1 cellular context compared by ENCODE assay signal in genomic region chr15:64024172-64025050, GRCh38.
TF ChIP-seq lines count a peak whose summit lies in the region.

No MANE protein-coding gene starts in this region.

TF ChIP-seq in WTC11, 78 proteins besides CTCF, POLR2A, EP300 and RAD21 (continued from another document):
- TF ChIP-seq, protein P1, sequence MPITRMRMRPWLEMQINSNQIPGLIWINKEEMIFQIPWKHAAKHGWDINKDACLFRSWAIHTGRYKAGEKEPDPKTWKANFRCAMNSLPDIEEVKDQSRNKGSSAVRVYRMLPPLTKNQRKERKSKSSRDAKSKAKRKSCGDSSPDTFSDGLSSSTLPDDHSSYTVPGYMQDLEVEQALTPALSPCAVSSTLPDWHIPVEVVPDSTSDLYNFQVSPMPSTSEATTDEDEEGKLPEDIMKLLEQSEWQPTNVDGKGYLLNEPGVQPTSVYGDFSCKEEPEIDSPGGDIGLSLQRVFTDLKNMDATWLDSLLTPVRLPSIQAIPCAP (CRISPR knock-in tag; IDR thresholded peaks at IDR 0.05): no peak
- no peak for TF ChIP-seq SOX15 (CRISPR knock-in tag; IDR thresholded peaks at IDR 0.05)
- peak; percentile 43 for TF ChIP-seq MAX (CRISPR knock-in tag; IDR thresholded peaks at IDR 0.05)
- no peak for TF ChIP-seq ZNF317 (CRISPR knock-in tag; IDR thresholded peaks at IDR 0.05; ENCODE audit: borderline replicate concordance, low read depth)
- TF ChIP-seq, protein P2, sequence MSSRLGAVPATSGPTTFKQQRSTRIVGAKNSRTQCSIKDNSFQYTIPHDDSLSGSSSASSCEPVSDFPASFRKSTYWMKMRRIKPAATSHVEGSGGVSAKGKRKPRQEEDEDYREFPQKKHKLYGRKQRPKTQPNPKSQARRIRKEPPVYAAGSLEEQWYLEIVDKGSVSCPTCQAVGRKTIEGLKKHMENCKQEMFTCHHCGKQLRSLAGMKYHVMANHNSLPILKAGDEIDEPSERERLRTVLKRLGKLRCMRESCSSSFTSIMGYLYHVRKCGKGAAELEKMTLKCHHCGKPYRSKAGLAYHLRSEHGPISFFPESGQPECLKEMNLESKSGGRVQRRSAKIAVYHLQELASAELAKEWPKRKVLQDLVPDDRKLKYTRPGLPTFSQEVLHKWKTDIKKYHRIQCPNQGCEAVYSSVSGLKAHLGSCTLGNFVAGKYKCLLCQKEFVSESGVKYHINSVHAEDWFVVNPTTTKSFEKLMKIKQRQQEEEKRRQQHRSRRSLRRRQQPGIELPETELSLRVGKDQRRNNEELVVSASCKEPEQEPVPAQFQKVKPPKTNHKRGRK (CRISPR knock-in tag; IDR thresholded peaks at IDR 0.05; ENCODE audit: borderline replicate concordance): no peak
- TF ChIP-seq, protein P3, sequence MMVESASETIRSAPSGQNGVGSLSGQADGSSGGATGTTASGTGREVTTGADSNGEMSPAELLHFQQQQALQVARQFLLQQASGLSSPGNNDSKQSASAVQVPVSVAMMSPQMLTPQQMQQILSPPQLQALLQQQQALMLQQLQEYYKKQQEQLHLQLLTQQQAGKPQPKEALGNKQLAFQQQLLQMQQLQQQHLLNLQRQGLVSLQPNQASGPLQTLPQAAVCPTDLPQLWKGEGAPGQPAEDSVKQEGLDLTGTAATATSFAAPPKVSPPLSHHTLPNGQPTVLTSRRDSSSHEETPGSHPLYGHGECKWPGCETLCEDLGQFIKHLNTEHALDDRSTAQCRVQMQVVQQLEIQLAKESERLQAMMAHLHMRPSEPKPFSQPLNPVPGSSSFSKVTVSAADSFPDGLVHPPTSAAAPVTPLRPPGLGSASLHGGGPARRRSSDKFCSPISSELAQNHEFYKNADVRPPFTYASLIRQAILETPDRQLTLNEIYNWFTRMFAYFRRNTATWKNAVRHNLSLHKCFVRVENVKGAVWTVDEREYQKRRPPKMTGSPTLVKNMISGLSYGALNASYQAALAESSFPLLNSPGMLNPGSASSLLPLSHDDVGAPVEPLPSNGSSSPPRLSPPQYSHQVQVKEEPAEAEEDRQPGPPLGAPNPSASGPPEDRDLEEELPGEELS (CRISPR knock-in tag; IDR thresholded peaks at IDR 0.05): no peak
- TF ChIP-seq TEAD1 (CRISPR knock-in tag; IDR thresholded peaks at IDR 0.05): no peak
- no peak for TF ChIP-seq SMAD3 (CRISPR knock-in tag; IDR thresholded peaks at IDR 0.05; ENCODE audit: borderline replicate concordance)
- no peak for TF ChIP-seq GTF2I (CRISPR knock-in tag; conservative IDR thresholded peaks at IDR 0.05)
- TF ChIP-seq JUN (CRISPR knock-in tag; IDR thresholded peaks at IDR 0.05): no peak
- no peak for TF ChIP-seq ATF1 (CRISPR knock-in tag; IDR thresholded peaks at IDR 0.05)
- TF ChIP-seq ESRRA (CRISPR knock-in tag; IDR thresholded peaks at IDR 0.05; ENCODE audit: borderline replicate concordance): no peak
- TF ChIP-seq ZNF281 (CRISPR knock-in tag; IDR thresholded peaks at IDR 0.05): no peak
